In genomic region chr13:27000686-27001085, GRCh38 we compare ENCODE assay signal across 27 cellular contexts.
"Had no signal": no experiment of that assay in that cellular context is flagged by ENCODE, and none has a peak within 500 bp of the region (broad histone marks: within the 10 kb centered on the region; RNA-seq: fewer than 3 reads in every experiment).

No MANE protein-coding gene starts in this region.

- H3K4me3 ChIP-seq: ascending aorta, breast epithelium, cardiac muscle cell, colonic mucosa, esophagus squamous epithelium, gastroesophageal sphincter had no signal

- ATAC-seq: activated naive CD4-positive, alpha-beta T cell treated with anti-CD3 and anti-CD28 coated beads, Interleukin-2, amount 50 U/mL, for 72 hours; activated T-cell treated with anti-CD3 and anti-CD28 coated beads, Interleukin-2, amount 50 U/mL, for 72 hours; gastroesophageal sphincter had no signal

- H3K27ac Mint-ChIP-seq: activated CD4-positive, alpha-beta memory T cell treated with anti-CD3 and anti-CD28 coated beads, Interleukin-2, amount 10 ng/mL, durations not matched to agents 7 days and 5 days; activated CD4-positive, alpha-beta T cell treated with anti-CD3 and anti-CD28 coated beads, Interleukin-2, amount 10 ng/mL, durations not matched to agents 7 days and 5 days; activated naive CD4-positive, alpha-beta T cell treated with anti-CD3 and anti-CD28 coated beads, Interleukin-2, amount 10 ng/mL, durations not matched to agents 7 days and 5 days; activated naive CD4-positive, alpha-beta T cell treated with anti-CD3 and anti-CD28 coated beads, Interleukin-2, amount 50 U/mL, for 72 hours; activated naive CD8-positive, alpha-beta T cell treated with anti-CD3 and anti-CD28 coated beads, Interleukin-2, amount 10 ng/mL, durations not matched to agents 7 days and 5 days; activated T-cell treated with anti-CD3 and anti-CD28 coated beads, Interleukin-2, amount 50 U/mL, for 24 hours; activated T-cell treated with anti-CD3 and anti-CD28 coated beads, Interleukin-2, amount 50 U/mL, for 72 hours; brain had no signal

- H3K4me1 ChIP-seq: ascending aorta, breast epithelium, colonic mucosa had no signal

- H3K36me3 ChIP-seq: ascending aorta, breast epithelium, cardiac muscle cell, colonic mucosa, esophagus squamous epithelium, gastroesophageal sphincter had no signal

- H3K36me3 Mint-ChIP-seq: activated naive CD4-positive, alpha-beta T cell treated with anti-CD3 and anti-CD28 coated beads, Interleukin-2, amount 10 ng/mL, durations not matched to agents 7 days and 5 days; activated naive CD8-positive, alpha-beta T cell treated with anti-CD3 and anti-CD28 coated beads, Interleukin-2, amount 10 ng/mL, durations not matched to agents 7 days and 5 days; brain had no signal

- H3K27me3 ChIP-seq: ascending aorta, colonic mucosa, gastroesophageal sphincter had no signal

- H3K9me3 ChIP-seq: ascending aorta, colonic mucosa had no signal

- H3K27ac ChIP-seq: ascending aorta, breast epithelium, cardiac muscle cell, colonic mucosa, epithelial cell of prostate, esophagus squamous epithelium, gastroesophageal sphincter had no signal

- DNase-seq: activated CD4-positive, alpha-beta memory T cell treated with anti-CD3 and anti-CD28 coated beads, Interleukin-2, amount 10 ng/mL, durations not matched to agents 7 days and 5 days; activated CD4-positive, alpha-beta T cell treated with anti-CD3 and anti-CD28 coated beads for 1 hour; activated CD4-positive, alpha-beta T cell treated with anti-CD3 and anti-CD28 coated beads for 4 hours; activated CD4-positive, alpha-beta T cell treated with anti-CD3 and anti-CD28 coated beads, Interleukin-2, amount 10 ng/mL, durations not matched to agents 7 days and 5 days; activated CD4-positive, alpha-beta T cell treated with anti-CD3 and anti-CD28 coated beads, Interleukin-2, amount 50 U/mL, for 4 hours; activated CD8-positive, alpha-beta memory T cell treated with anti-CD3 and anti-CD28 coated beads, Interleukin-2, amount 50 U/mL, for 48 hours; activated gamma-delta T cell; activated naive CD4-positive, alpha-beta T cell; activated naive CD4-positive, alpha-beta T cell treated with anti-CD3 and anti-CD28 coated beads, Interleukin-2, amount 10 ng/mL, durations not matched to agents 7 days and 5 days; activated naive CD8-positive, alpha-beta T cell treated with anti-CD3 and anti-CD28 coated beads, Interleukin-2, amount 10 ng/mL, durations not matched to agents 7 days and 5 days; activated T-cell treated with anti-CD3 and anti-CD28 coated beads for 4 hours; activated T-cell treated with anti-CD3 and anti-CD28 coated beads, Interleukin-2, amount 50 U/mL, for 24 hours; activated T-cell treated with anti-CD3 and anti-CD28 coated beads, Interleukin-2, amount 50 U/mL, for 72 hours; central memory CD4-positive, alpha-beta T cell; cerebellar nuclear complex; colonic mucosa; effector CD8-positive, alpha-beta T cell; esophagus squamous epithelium; foreskin melanocyte; T-helper 2 cell had no signal

- H3K9me3 Mint-ChIP-seq: activated CD4-positive, alpha-beta memory T cell treated with anti-CD3 and anti-CD28 coated beads, Interleukin-2, amount 10 ng/mL, durations not matched to agents 7 days and 5 days; activated CD4-positive, alpha-beta T cell treated with anti-CD3 and anti-CD28 coated beads, Interleukin-2, amount 10 ng/mL, durations not matched to agents 7 days and 5 days; activated naive CD4-positive, alpha-beta T cell treated with anti-CD3 and anti-CD28 coated beads, Interleukin-2, amount 10 ng/mL, durations not matched to agents 7 days and 5 days; activated naive CD8-positive, alpha-beta T cell treated with anti-CD3 and anti-CD28 coated beads, Interleukin-2, amount 10 ng/mL, durations not matched to agents 7 days and 5 days; activated T-cell treated with anti-CD3 and anti-CD28 coated beads, Interleukin-2, amount 50 U/mL, for 24 hours had no signal

- H3K4me3 Mint-ChIP-seq: activated CD4-positive, alpha-beta memory T cell treated with anti-CD3 and anti-CD28 coated beads, Interleukin-2, amount 10 ng/mL, durations not matched to agents 7 days and 5 days; activated CD4-positive, alpha-beta T cell treated with anti-CD3 and anti-CD28 coated beads, Interleukin-2, amount 10 ng/mL, durations not matched to agents 7 days and 5 days; activated naive CD4-positive, alpha-beta T cell treated with anti-CD3 and anti-CD28 coated beads, Interleukin-2, amount 10 ng/mL, durations not matched to agents 7 days and 5 days; activated naive CD8-positive, alpha-beta T cell treated with anti-CD3 and anti-CD28 coated beads, Interleukin-2, amount 10 ng/mL, durations not matched to agents 7 days and 5 days; activated T-cell treated with anti-CD3 and anti-CD28 coated beads, Interleukin-2, amount 50 U/mL, for 24 hours; activated T-cell treated with anti-CD3 and anti-CD28 coated beads, Interleukin-2, amount 50 U/mL, for 72 hours; brain had no signal
